15 cellular contexts compared by ENCODE assay signal in genomic region chr5:96718635-96719077, GRCh38. TPM values are rescaled to one million over a fixed set of nuclear protein-coding genes. Genes with fewer than 3 reads are reported as not detected.
DNase-seq lines count a peak whose midpoint lies in the region; ATAC-seq, FAIRE-seq and TF ChIP-seq lines count a peak whose summit lies in the region.
"Had no signal": no experiment of that assay in that cellular context is flagged by ENCODE, and none has a peak within 500 bp of the region (broad histone marks: within the 10 kb centered on the region; RNA-seq: fewer than 3 reads in every experiment).

No MANE protein-coding gene starts in this region.

- H3K27me3 ChIP-seq in GM12878 (replicated peaks in 1 of 2; ENCODE audit: control insufficient read depth in 2 of 2, insufficient read depth in 2 of 2, low read length in 1 of 2) (no peaks in the 10 kb centered on the region), hepatocyte (no peaks in the 10 kb centered on the region)

- H4K20me1 ChIP-seq in GM12878 (ENCODE audit: control insufficient read depth, insufficient read depth), result no peaks in the 10 kb centered on the region
- H4K20me1 ChIP-seq in hepatocyte (ENCODE audit: insufficient read depth, poor library complexity, severe bottlenecking), result peaks cover 21% of the 10 kb centered on the region

- no peak overlapping the region for H3K9ac ChIP-seq in GM12878 (ENCODE audit: control insufficient read depth, insufficient read depth, low read length)

- H3K36me3 ChIP-seq in GM12878 (ENCODE audit: control insufficient read depth in 2 of 2, insufficient read depth in 2 of 2, low read length in 1 of 2) (no peaks in the 10 kb centered on the region), hepatocyte (replicated peaks; ENCODE audit: insufficient read depth, low read depth) (no peaks in the 10 kb centered on the region)

- no peak overlapping the region for H2AFZ ChIP-seq in GM12878 (ENCODE audit: control insufficient read depth, low read depth, low read length)
- no peak overlapping the region for H2AFZ ChIP-seq in hepatocyte

- FAIRE-seq in GM12878 (lab: Jason Lieb, UNC), result no peak
- FAIRE-seq: endometrium had no signal

- no peak for TF ChIP-seq RAD21 in GM12878 (IDR thresholded peaks at IDR 0.05; ENCODE audit: insufficient read depth, low read depth, low read length)

- H3K27ac Mint-ChIP-seq in CD14-positive monocyte, result peak overlapping the region in 4 of 7 donors; percentile 1 to 13 (median 6)
- H3K27ac Mint-ChIP-seq: B cell had no signal

- H3K27me3 Mint-ChIP-seq in CD14-positive monocyte (ENCODE audit: low read depth in 3 of 3), result no peaks in the 10 kb centered on the region
- H3K27me3 Mint-ChIP-seq: B cell; stimulated activated naive CD8-positive, alpha-beta T cell treated with anti-CD3 and anti-CD28 coated beads, Interleukin-15, amount 100 ng/mL, for 72 hours had no signal

- H3K4me1 Mint-ChIP-seq in CD14-positive monocyte, result peaks cover 12% of the 10 kb centered on the region

- 94% methylated on average over 7 of the region's 7 CpGs for WGBS in GM12878 (ENCODE audit: insufficient coverage, insufficient replicate concordance, low lambda C conversion rate, missing lambda C conversion rate)
- 24 to 46% methylated on average over 7 of the region's 7 CpGs for WGBS in lower leg skin, 2 donors
- 84% methylated on average over 7 of the region's 7 CpGs for WGBS in hepatocyte (ENCODE audit: low lambda C conversion rate, missing lambda C conversion rate)

- H3K79me2 ChIP-seq in GM12878 (ENCODE audit: control insufficient read depth, insufficient read depth, low read length) (no peaks in the 10 kb centered on the region), hepatocyte (peaks cover 92% of the 10 kb centered on the region)

- no peaks in the 10 kb centered on the region for H3K4me1 ChIP-seq in GM12878 (ENCODE audit: control insufficient read depth, insufficient read depth, low read length)
- peaks cover 34% of the 10 kb centered on the region for H3K4me1 ChIP-seq in hepatocyte (ENCODE audit: insufficient read depth)

- H3K9me2 ChIP-seq in hepatocyte (replicated peaks; ENCODE audit: insufficient read depth), result no peaks in the 10 kb centered on the region

- CTCF ChIA-PET in GM12878 (lab: Yijun Ruan, JAX), result interaction anchor here (1.3 kb wide), 1 partner anchor 34 kb away, joined by 3 read pairs; no protein-coding TSS in a partner anchor

- ATAC-seq in GM12878, result no peak
- ATAC-seq in HG03175 (IDR thresholded peaks at IDR 0.05; ENCODE audit: unreplicated experiment), result no peak
- ATAC-seq: stimulated activated naive CD8-positive, alpha-beta T cell treated with anti-CD3 and anti-CD28 coated beads, Interleukin-15, amount 100 ng/mL, for 72 hours had no signal

- POLR2A ChIA-PET in GM12878 (lab: Charles Lee), result no interaction called here

- no peaks in the 10 kb centered on the region for H3K9me3 Mint-ChIP-seq in CD14-positive monocyte

- intact Hi-C loops in CD14-positive monocyte (cut with micrococcal nuclease), result no loop called here
- intact Hi-C loops in GM12878 (cut with micrococcal nuclease; ENCODE audit: unreplicated experiment), result loop anchor here (10.0 kb wide), 1 partner anchor 374 kb away; no protein-coding TSS in a partner anchor
- intact Hi-C loops in lower leg skin (cut with DNase I; ENCODE audit: low total_unique reads), result no loop called here

- TF ChIP-seq EP300 in GM12878 (IDR thresholded peaks at IDR 0.05; ENCODE audit: borderline replicate concordance in 1 of 2, control insufficient read depth in 1 of 2, low read depth in 2 of 2, low read length in 2 of 2), result no peak

- no peak for TF ChIP-seq POLR2A in GM12878 (IDR thresholded peaks at IDR 0.05; ENCODE audit: low read depth, low read length)
- no peak for TF ChIP-seq POLR2A in lower leg skin (IDR thresholded peaks at IDR 0.05)

- no TSS peak for BruUV-seq in GM12878 (replicated peaks; lab: Mats Ljungman, UMichigan)

- H3K4me3 Mint-ChIP-seq in CD14-positive monocyte, result no peak overlapping the region
- H3K4me3 Mint-ChIP-seq: B cell; stimulated activated naive CD8-positive, alpha-beta T cell treated with anti-CD3 and anti-CD28 coated beads, Interleukin-15, amount 100 ng/mL, for 72 hours had no signal

- H3K27ac ChIP-seq in GM12878 (ENCODE audit: control insufficient read depth, insufficient read depth) (no peak overlapping the region), hepatocyte (no peak overlapping the region)
- H3K27ac ChIP-seq: VCaP had no signal

- H3K9me3 ChIP-seq in GM12878 (replicated peaks; ENCODE audit: control insufficient read depth, insufficient read depth, low read length) (no peaks in the 10 kb centered on the region), hepatocyte (ENCODE audit: low read depth) (no peaks in the 10 kb centered on the region)

- in situ Hi-C loops in GM12878 (cut with MboI), result no loop called here

- RAD21 ChIA-PET in GM12878 (lab: Charles Lee; ENCODE audit: unreplicated experiment), result no interaction called here

- H3K36me3 Mint-ChIP-seq in CD14-positive monocyte, result peaks cover 34 to 46% of the 10 kb centered on the region in 2 donors

- SMC1A ChIA-PET in GM12878 (lab: Charles Lee; ENCODE audit: uncharacterized antibody, unreplicated experiment), result no interaction called here

- no peak for DNase-seq in CD14-positive monocyte (ENCODE audit: low spot score)
- DNase-seq in NCI-H187 (lab: John Stamatoyannopoulos, UW), result peak; percentile 67 to 92
- no peak for DNase-seq in GM12878 (ENCODE audit: low read depth, low spot score)
- peak; percentile 67 to 94 for DNase-seq in lower leg skin (ENCODE audit: low spot score in 2 of 2)
- DNase-seq in hepatocyte (ENCODE audit: low spot score), result no peak
- no peak for DNase-seq in GM03348 (ENCODE audit: low spot score)
- no peak for DNase-seq in Kasumi-1 (lab: John Stamatoyannopoulos, UW)
- DNase-seq: activated naive CD4-positive, alpha-beta T cell treated with anti-CD3 and anti-CD28 coated beads, Interleukin-2, amount 50 U/mL, for 16 hours; H7; stimulated activated naive CD8-positive, alpha-beta T cell treated with anti-CD3 and anti-CD28 coated beads, Interleukin-15, amount 100 ng/mL, for 72 hours had no signal

- H3K4me2 ChIP-seq in GM12878 (ENCODE audit: control insufficient read depth, insufficient read depth) (no peak overlapping the region), hepatocyte (no peak overlapping the region)
- H3K4me2 ChIP-seq: smooth muscle cell had no signal

- no peak for TF ChIP-seq CTCF in CD14-positive monocyte (IDR thresholded peaks at IDR 0.05)
- no peak for TF ChIP-seq CTCF in GM12878 (IDR thresholded peaks at IDR 0.05 in 2 of 3, conservative IDR thresholded peaks at IDR 0.05 in 1 of 3; ENCODE audit: control insufficient read depth in 2 of 3, extremely low read depth in 1 of 3, insufficient read depth in 1 of 3, low read depth in 3 of 3, low read length in 3 of 3)
- TF ChIP-seq CTCF in lower leg skin (IDR thresholded peaks at IDR 0.05), result no peak
- TF ChIP-seq CTCF in hepatocyte (IDR thresholded peaks at IDR 0.05; ENCODE audit: poor library complexity), result no peak

- no peak overlapping the region for H3K4me3 ChIP-seq in GM12878
- no peak overlapping the region for H3K4me3 ChIP-seq in lower leg skin (ENCODE audit: low read depth, poor library complexity, severe bottlenecking)
- no peak overlapping the region for H3K4me3 ChIP-seq in hepatocyte
- H3K4me3 ChIP-seq: smooth muscle cell had no signal

TF ChIP-seq in GM12878, 131 proteins besides CTCF, POLR2A, EP300 and RAD21:
- TF ChIP-seq ZBTB11 (CRISPR knock-in tag; IDR thresholded peaks at IDR 0.05) (no peak), JUNB (IDR thresholded peaks at IDR 0.05) (0 out of 2 replicates have a peak, but pooled peaks have one; percentile 19), SMC3 (IDR thresholded peaks at IDR 0.05; ENCODE audit: borderline replicate concordance, low read length) (no peak)

RNA-seq across cellular contexts. Expression of gene CAST, which starts 56.5 kb away (rescaled TPM):
- polyA plus RNA-seq in CD14-positive monocyte (10 to 100 TPM; 49.6 to 76.8 TPM), GM12878 (2011; rRNA removed) (47.5 and 60.9 TPM in 2 replicates), GM12878 (2014; fragmentation: Illumina TruSeq; extraction: Trizol) (138 and 140 TPM in 2 replicates), GM12878 (2014; fragmentation: Nextera tagmentation; extraction: Ambion mirVana) (10 to 100 TPM; 31.7 to 40.8 TPM), GM12878 (2014; rRNA removed) (47.4 and 55.1 TPM in 2 replicates), GM12878 (2016; fragmentation: Nextera tagmentation; extraction: Ambion mirVana) (10 to 100 TPM; 82.0 to 94.8 TPM), hepatocyte (140 and 169 TPM in 2 replicates)
- total RNA-seq in GM12878 (2013; cell fraction: nucleolus; rRNA removed), result 167 and 177 TPM in 2 replicates
- total RNA-seq in GM12878 (2014; rRNA removed) (47.7 and 57.0 TPM in 2 replicates), GM12878 (2014; rRNA removed; fragmentation: Illumina TruSeq; extraction: Trizol) (112 and 113 TPM in 2 replicates), GM12878 (2021) (116 and 122 TPM in 2 replicates), lower leg skin (100 to 1,000 TPM; 415 to 523 (median 468) TPM), hepatocyte (177 and 195 TPM in 2 replicates)
- polyA plus RNA-seq in GM12878 (2011; ENCODE audit: low read depth), result 30.2 TPM
- 23.8 and 28.7 TPM in 2 replicates for polyA plus RNA-seq in GM12878 (2011; cell fraction: cytosol; rRNA removed)
- 55.4 and 59.6 TPM in 2 replicates for polyA plus RNA-seq in GM12878 (2011; cell fraction: nucleus; rRNA removed)
- 37.7 and 51.5 TPM in 2 replicates for polyA plus RNA-seq in GM12878 (2012)
- polyA minus RNA-seq in GM12878 (2011; rRNA and poly(A)+ RNA removed), result 28.5 and 37.1 TPM in 2 replicates
- polyA minus RNA-seq in GM12878 (2011; cell fraction: cytosol; rRNA and poly(A)+ RNA removed), result 24.3 and 25.9 TPM in 2 replicates
- 53.8 and 74.5 TPM in 2 replicates for polyA minus RNA-seq in GM12878 (2011; cell fraction: nucleus; rRNA and poly(A)+ RNA removed)

Comparison
In these comparisons a context has a peak if more than half of its experiments do, and no peak if none do; other contexts are left out.
1. DNase-seq: peak in NCI-H187 (2 of 2) and lower leg skin (2 of 2); none in CD14-positive monocyte (single experiment), GM12878 (single experiment), hepatocyte (single experiment), GM03348 (single experiment) and Kasumi-1 (0 of 2).